In the genomic region with DNA sequence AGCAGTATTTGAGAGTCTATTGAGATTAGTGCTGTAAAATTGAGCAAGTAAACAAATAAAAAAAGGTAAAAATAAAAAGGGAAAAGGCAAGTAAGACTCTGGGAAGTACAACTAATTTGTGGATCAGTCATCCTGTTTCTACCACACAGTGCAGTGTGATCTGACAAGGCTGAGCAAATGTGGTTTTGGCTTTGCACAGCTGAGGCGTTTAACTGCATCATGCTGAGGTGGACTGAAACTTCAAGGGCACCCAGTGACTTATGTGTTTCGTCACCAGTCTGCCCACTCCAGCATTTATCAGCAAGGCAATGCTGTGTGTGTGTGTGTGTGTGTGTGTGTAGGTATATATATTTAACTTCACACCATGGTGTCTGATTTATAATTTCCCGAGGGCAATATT, we compare ENCODE assay signal across 10 cellular contexts.
A peak's percentile ranks its signal among the peaks of the same experiment; 100 is the strongest.
DNase-seq lines count a peak whose midpoint lies in the region; ATAC-seq lines count a peak whose summit lies in the region.
"Had no signal": no experiment of that assay in that cellular context is flagged by ENCODE, and none has a peak within 500 bp of the region (broad histone marks: within the 10 kb centered on the region; RNA-seq: fewer than 3 reads in every experiment).

No MANE protein-coding gene starts in this region.

- no peaks in the 10 kb centered on the region for H3K27me3 ChIP-seq in Karpas-422 (ENCODE audit: low read length)
- H3K27me3 ChIP-seq: body of pancreas, right lobe of liver had no signal

- H3K4me1 ChIP-seq in Karpas-422 (ENCODE audit: low read length), result no peaks in the 10 kb centered on the region
- H3K4me1 ChIP-seq: right lobe of liver had no signal

- H3K9me3 Mint-ChIP-seq in immature natural killer cell, result no peaks in the 10 kb centered on the region

- H3K27ac Mint-ChIP-seq in immature natural killer cell, result peak overlapping the region; percentile 34 to 95 (median 76)

- no peaks in the 10 kb centered on the region for H3K9me3 ChIP-seq in Karpas-422 (ENCODE audit: low read length)
- H3K9me3 ChIP-seq: body of pancreas, right lobe of liver had no signal

- H3K9ac ChIP-seq in Karpas-422 (ENCODE audit: low read length), result no peak overlapping the region

- peak; percentile 29 for DNase-seq in activated CD4-positive, CD25-positive, alpha-beta regulatory T cell treated with anti-CD3 and anti-CD28 coated beads, Interleukin-2, amount 50 U/mL, for 16 hours (ENCODE audit: low read depth, low spot score)
- DNase-seq in immature natural killer cell, result peak; percentile 71 to 77 (median 76)
- no peak for DNase-seq in Karpas-422
- DNase-seq in SHP77 treated with DMSO at 0.1 percent for 48 hours (lab: John Stamatoyannopoulos, UW), result no peak
- DNase-seq in LoVo (ENCODE audit: low spot score), result no peak
- DNase-seq in anterior cingulate cortex (lab: John Stamatoyannopoulos, UW), result no peak
- DNase-seq: right lobe of liver had no signal

- peak overlapping the region in 3 of 5 donors; percentile 3 to 56 (median 55) for H3K4me3 Mint-ChIP-seq in immature natural killer cell

- H2AFZ ChIP-seq in Karpas-422 (ENCODE audit: low read length), result no peak overlapping the region

- H3K27me3 Mint-ChIP-seq in immature natural killer cell (ENCODE audit: low read depth in 3 of 3), result peaks cover 0 to 6% (median 4%) of the 10 kb centered on the region in 3 donors

- peak; percentile 68 for ATAC-seq in GM18517 (IDR thresholded peaks at IDR 0.05; ENCODE audit: unreplicated experiment)
- peak; percentile 83 for ATAC-seq in HG02885 (IDR thresholded peaks at IDR 0.05; ENCODE audit: poor library complexity, unreplicated experiment)
- ATAC-seq: body of pancreas had no signal

- no peaks in the 10 kb centered on the region for H3K36me3 ChIP-seq in Karpas-422 (ENCODE audit: insufficient read depth, low read length)
- H3K36me3 ChIP-seq: right lobe of liver had no signal

- H3K9me2 ChIP-seq in Karpas-422 (replicated peaks; ENCODE audit: insufficient read depth, low read length), result 0 out of 2 replicates have a peak, but pooled peaks cover 3% of the 10 kb centered on the region

- H3K36me3 Mint-ChIP-seq in immature natural killer cell, result peaks cover 3 to 4% (median 3%) of the 10 kb centered on the region in 3 donors

- H4K20me1 ChIP-seq in Karpas-422 (ENCODE audit: insufficient read depth, low read depth, low read length), result no peaks in the 10 kb centered on the region

- no peak overlapping the region for H3K4me3 ChIP-seq in Karpas-422 (ENCODE audit: low read length)
- H3K4me3 ChIP-seq: body of pancreas, right lobe of liver had no signal

- H3K4me1 Mint-ChIP-seq in immature natural killer cell, result peaks cover 31 to 53% of the 10 kb centered on the region in 2 donors

- no peak overlapping the region for H3K4me2 ChIP-seq in Karpas-422 (ENCODE audit: low read depth, low read length, poor library complexity, severe bottlenecking)

- no peaks in the 10 kb centered on the region for H3K79me2 ChIP-seq in Karpas-422 (ENCODE audit: low read length)

- no peak overlapping the region for H3K27ac ChIP-seq in Karpas-422 (ENCODE audit: low read length)
- H3K27ac ChIP-seq: body of pancreas, right lobe of liver had no signal

Comparison
In these comparisons a context has a peak if more than half of its experiments do, and no peak if none do; other contexts are left out.
1. DNase-seq: peak in activated CD4-positive, CD25-positive, alpha-beta regulatory T cell treated with anti-CD3 and anti-CD28 coated beads, Interleukin-2, amount 50 U/mL, for 16 hours (single experiment) and immature natural killer cell (3 of 3); none in Karpas-422 (single experiment), SHP77 treated with DMSO at 0.1 percent for 48 hours (single experiment), LoVo (single experiment) and anterior cingulate cortex (0 of 58).